ENCODE assay signal across 8 cellular contexts in the genomic region with DNA sequence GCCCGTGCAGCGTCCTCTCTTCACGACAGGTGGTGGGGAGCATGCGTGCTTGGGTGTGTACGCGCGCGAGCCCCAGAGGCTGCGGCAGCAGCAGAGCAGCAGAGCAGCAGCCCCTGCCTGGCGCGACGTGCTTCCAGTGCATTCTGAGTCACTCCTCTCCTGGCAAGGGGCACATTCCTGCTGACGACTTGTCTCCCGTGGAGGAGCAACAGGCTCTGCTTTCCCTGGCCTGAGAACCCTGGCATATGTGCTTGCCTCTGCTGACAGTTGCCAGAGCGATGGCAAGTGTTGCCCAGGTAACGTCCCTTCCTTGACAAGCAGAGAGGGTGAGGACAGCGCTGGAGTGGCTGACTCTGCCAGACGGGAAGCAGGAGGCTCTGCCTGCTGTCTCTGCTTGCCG.
DNase-seq lines count a peak whose midpoint lies in the region; TF ChIP-seq lines count a peak whose summit lies in the region.

No MANE protein-coding gene starts in this region.

- H3K36me3 ChIP-seq in prostate gland, result no peaks in the 10 kb centered on the region
- H3K36me3 ChIP-seq in Caco-2 (ENCODE audit: control insufficient read depth, insufficient read depth, low read length), result no peaks in the 10 kb centered on the region

- POLR2A ChIA-PET in Caco-2 (lab: Charles Lee), result no interaction called here

- H3K9me3 Mint-ChIP-seq in Caco-2 (ENCODE audit: unreplicated experiment), result no peaks in the 10 kb centered on the region

- H3K4me3 Mint-ChIP-seq in Caco-2 (ENCODE audit: unreplicated experiment), result no peak overlapping the region

- H3K9me3 ChIP-seq in prostate gland (no peaks in the 10 kb centered on the region), Caco-2 (no peaks in the 10 kb centered on the region)

- no peak for TF ChIP-seq CTCF in fibroblast of the aortic adventitia (IDR thresholded peaks at IDR 0.05; ENCODE audit: insufficient read depth, low read length)
- no peak for TF ChIP-seq CTCF in prostate gland (IDR thresholded peaks at IDR 0.05)
- TF ChIP-seq CTCF in Caco-2 (IDR thresholded peaks at IDR 0.05; ENCODE audit: insufficient read depth in 1 of 2, low read depth in 1 of 2, low read length in 1 of 2, severe bottlenecking in 1 of 2, unreplicated experiment in 1 of 2), result no peak

- H3K27me3 ChIP-seq in prostate gland (replicated peaks; ENCODE audit: insufficient read depth) (no peaks in the 10 kb centered on the region), Caco-2 (replicated peaks; ENCODE audit: control insufficient read depth, insufficient read depth, low read length) (no peaks in the 10 kb centered on the region)

- 37% methylated on average over 19 of the region's 19 CpGs for WGBS in prostate gland

- H3K4me1 ChIP-seq in prostate gland (replicated peaks) (no peaks in the 10 kb centered on the region), Caco-2 (no peaks in the 10 kb centered on the region)

- DNase-seq in GM04503 (ENCODE audit: low read depth), result peak; percentile 65
- peak; percentile 77 for DNase-seq in NCI-H748 treated with DMSO at 0.1 percent for 48 hours (lab: John Stamatoyannopoulos, UW)
- DNase-seq in fibroblast of the aortic adventitia (ENCODE audit: low read depth), result peak; percentile 91
- DNase-seq in prostate gland (ENCODE audit: low spot score), result peak; percentile 91
- no peak for DNase-seq in Caco-2
- DNase-seq in superior temporal gyrus (ENCODE audit: extremely low spot score), result no peak
- no peak for DNase-seq in D341Med (ENCODE audit: low spot score)
- no peak for DNase-seq in effector CD4-positive, alpha-beta T cell

- intact Hi-C loops in prostate gland (cut with DNase I) (no loop called here), Caco-2 (cut with micrococcal nuclease; ENCODE audit: unreplicated experiment) (no loop called here)

- H3K36me3 Mint-ChIP-seq in Caco-2 (ENCODE audit: insufficient read depth, unreplicated experiment), result peaks cover 19% of the 10 kb centered on the region

- H3K4me3 ChIP-seq in fibroblast of the aortic adventitia (ENCODE audit: low read depth, low read length) (no peak overlapping the region), prostate gland (peak overlapping the region in 1 of 2 donors; percentile 15), Caco-2 (ENCODE audit: low read depth, low read length) (no peak overlapping the region)

- H3K4me1 Mint-ChIP-seq in Caco-2 (ENCODE audit: low read depth, unreplicated experiment), result peaks cover 6% of the 10 kb centered on the region

- no TSS peak for BruUV-seq in Caco-2 (replicated peaks; lab: Mats Ljungman, UMichigan)

- CTCF ChIA-PET in Caco-2 (lab: Charles Lee), result no interaction called here

- H3K27ac Mint-ChIP-seq in Caco-2 (ENCODE audit: unreplicated experiment), result no peak overlapping the region

- H3K27ac ChIP-seq in prostate gland, result peak overlapping the region; percentile 34 to 52

- no peaks in the 10 kb centered on the region for H3K27me3 Mint-ChIP-seq in Caco-2 (ENCODE audit: insufficient read depth, unreplicated experiment)

- TF ChIP-seq POLR2A in prostate gland (IDR thresholded peaks at IDR 0.05), result peak; percentile 42

Comparison
In these comparisons a context has a peak if more than half of its experiments do, and no peak if none do; other contexts are left out.
1. DNase-seq: peak in GM04503 (single experiment), NCI-H748 treated with DMSO at 0.1 percent for 48 hours (single experiment), fibroblast of the aortic adventitia (single experiment) and prostate gland (single experiment); none in Caco-2 (0 of 2), superior temporal gyrus (single experiment), D341Med (single experiment) and effector CD4-positive, alpha-beta T cell (single experiment).